8 cellular contexts compared by ENCODE assay signal in genomic region chr2:54569745-54570296, GRCh38.
DNase-seq lines count a peak whose midpoint lies in the region; ATAC-seq and TF ChIP-seq lines count a peak whose summit lies in the region.

No MANE protein-coding gene starts in this region.

- H3K9ac ChIP-seq in BLaER1 treated with 17β-estradiol and CSF1 and Interleukin-3, amounts not matched to agents 10 nM and 100 nM: peak overlapping the region; percentile 22 to 79 (median 69); a peak in 20 of 22 replicates

- H3K36me3 Mint-ChIP-seq in activated CD8-positive, alpha-beta T cell treated with anti-CD3 and anti-CD28 coated beads for 36 hours (ENCODE audit: low read depth): peaks cover 16% of the 10 kb centered on the region

- in situ Hi-C loops in ACHN (cut with HindIII; ENCODE audit: low pct_ligation_motif_present, low pct_unique_long_range_greater_than_20kb, low sequenced_read_pairs): no loop called here

- peak overlapping the region; percentile 14 to 54 (median 40); a peak in 15 of 20 replicates for H3K4me3 ChIP-seq in BLaER1 treated with 17β-estradiol and CSF1 and Interleukin-3, amounts not matched to agents 10 nM and 100 nM

- ATAC-seq in GM21723 (IDR thresholded peaks at IDR 0.05; ENCODE audit: unreplicated experiment): peak; percentile 17
- ATAC-seq in activated CD8-positive, alpha-beta T cell treated with anti-CD3 and anti-CD28 coated beads for 36 hours: peak; percentile 15
- no peak for ATAC-seq in GM18520 (IDR thresholded peaks at IDR 0.05; ENCODE audit: unreplicated experiment)

- CTCF ChIA-PET in activated CD8-positive, alpha-beta T cell treated with anti-CD3 and anti-CD28 coated beads for 36 hours (lab: Charles Lee): interaction anchor here (0.8 to 2.4 kb wide), 9 partner anchors 8 to 153 kb away, joined by 3 to 15 read pairs (median 3); no protein-coding TSS in a partner anchor

- peaks cover 85% of the 10 kb centered on the region for H3K4me1 Mint-ChIP-seq in activated CD8-positive, alpha-beta T cell treated with anti-CD3 and anti-CD28 coated beads for 36 hours (ENCODE audit: low read depth)

- no peaks in the 10 kb centered on the region for H3K27me3 Mint-ChIP-seq in activated CD8-positive, alpha-beta T cell treated with anti-CD3 and anti-CD28 coated beads for 36 hours

- POLR2A ChIA-PET in activated CD8-positive, alpha-beta T cell treated with anti-CD3 and anti-CD28 coated beads for 36 hours (lab: Charles Lee): interaction anchor here (0.8 to 9.1 kb wide), 3 partner anchors 10 to 27 kb away, joined by 3 to 100 read pairs (median 3); no protein-coding TSS in a partner anchor

- peak overlapping the region; percentile 85 to 98 (median 92) for H3K4me2 ChIP-seq in BLaER1 treated with 17β-estradiol and CSF1 and Interleukin-3, amounts not matched to agents 10 nM and 100 nM

- no peak for TF ChIP-seq CTCF in activated CD8-positive, alpha-beta T cell treated with anti-CD3 and anti-CD28 coated beads for 36 hours (IDR thresholded peaks at IDR 0.05)

- H3K27ac Mint-ChIP-seq in activated CD8-positive, alpha-beta T cell treated with anti-CD3 and anti-CD28 coated beads for 36 hours: peak overlapping the region; percentile 96

- H3K9me3 Mint-ChIP-seq in activated CD8-positive, alpha-beta T cell treated with anti-CD3 and anti-CD28 coated beads for 36 hours: no peaks in the 10 kb centered on the region

- H3K4me3 Mint-ChIP-seq in activated CD8-positive, alpha-beta T cell treated with anti-CD3 and anti-CD28 coated beads for 36 hours: peak overlapping the region; percentile 71

- intact Hi-C loops in activated CD8-positive, alpha-beta T cell treated with anti-CD3 and anti-CD28 coated beads for 36 hours (cut with micrococcal nuclease): loop anchor here (5.0 to 10.0 kb wide), 2 partner anchors 37 to 655 kb away; no protein-coding TSS in a partner anchor

- H4K20me1 ChIP-seq in BLaER1 treated with 17β-estradiol and CSF1 and Interleukin-3, amounts not matched to agents 10 nM and 100 nM: peaks cover 0 to 95% (median 21%) of the 10 kb centered on the region in 11 experiments; a peak in 15 of 22 replicates

- no peaks in the 10 kb centered on the region for H3K27me3 ChIP-seq in BLaER1 treated with 17β-estradiol and CSF1 and Interleukin-3, amounts not matched to agents 10 nM and 100 nM

- no peaks in the 10 kb centered on the region for H3K9me3 ChIP-seq in BLaER1 treated with 17β-estradiol and CSF1 and Interleukin-3, amounts not matched to agents 10 nM and 100 nM (replicated peaks in 1 of 11)

- H3K36me3 ChIP-seq in BLaER1 treated with 17β-estradiol and CSF1 and Interleukin-3, amounts not matched to agents 10 nM and 100 nM: peaks cover 0 to 59% (median 32%) of the 10 kb centered on the region in 11 experiments; a peak in 13 of 22 replicates

- DNase-seq in activated CD8-positive, alpha-beta T cell treated with anti-CD3 and anti-CD28 coated beads for 36 hours: peak; percentile 76
- DNase-seq in medulla oblongata (ENCODE audit: extremely low spot score): peak; percentile 36
- DNase-seq in ACHN: no peak
- no peak for DNase-seq in DMS 273 treated with DMSO at 0.1 percent for 48 hours (lab: John Stamatoyannopoulos, UW)
- DNase-seq in NCI-H1092 treated with DMSO at 0.1 percent for 48 hours (lab: John Stamatoyannopoulos, UW): no peak

- peak overlapping the region in 10 of 11 experiments; percentile 48 to 94 (median 82); a peak in 20 of 22 replicates for H3K27ac ChIP-seq in BLaER1 treated with 17β-estradiol and CSF1 and Interleukin-3, amounts not matched to agents 10 nM and 100 nM

- H3K4me1 ChIP-seq in BLaER1 treated with 17β-estradiol and CSF1 and Interleukin-3, amounts not matched to agents 10 nM and 100 nM: peaks cover 93 to 100% (median 99%) of the 10 kb centered on the region in 10 experiments

Comparison
In these comparisons a context has a peak if more than half of its experiments do, and no peak if none do; other contexts are left out.
1. DNase-seq: peak in activated CD8-positive, alpha-beta T cell treated with anti-CD3 and anti-CD28 coated beads for 36 hours (single experiment) and medulla oblongata (single experiment); none in ACHN (single experiment), DMS 273 treated with DMSO at 0.1 percent for 48 hours (single experiment) and NCI-H1092 treated with DMSO at 0.1 percent for 48 hours (single experiment).